15 cellular contexts compared by ENCODE assay signal in genomic region chr2:204049635-204050034, GRCh38.
DNase-seq lines count a peak whose midpoint lies in the region; ATAC-seq, FAIRE-seq and TF ChIP-seq lines count a peak whose summit lies in the region.
"Had no signal": no experiment of that assay in that cellular context is flagged by ENCODE, and none has a peak within 500 bp of the region (broad histone marks: within the 10 kb centered on the region; RNA-seq: fewer than 3 reads in every experiment).

No MANE protein-coding gene starts in this region.

- no peak overlapping the region for H3K27ac ChIP-seq in CD8-positive, alpha-beta T cell (ENCODE audit: low read depth, low read length)
- H3K27ac ChIP-seq in PC-3 (ENCODE audit: low read length): no peak overlapping the region
- H3K27ac ChIP-seq: coronary artery, foreskin keratinocyte, Peyer's patch, thoracic aorta had no signal

- no peak overlapping the region for H3K4me3 Mint-ChIP-seq in CD8-positive, alpha-beta T cell

- H3F3A ChIP-seq in PC-3 (ENCODE audit: low read length, unreplicated experiment): no peaks in the 10 kb centered on the region

- ATAC-seq in GM19438 (IDR thresholded peaks at IDR 0.05; ENCODE audit: low read depth, unreplicated experiment) (peak; percentile 80), HG02870 (IDR thresholded peaks at IDR 0.05; ENCODE audit: unreplicated experiment) (peak; percentile 65), HG03558 (IDR thresholded peaks at IDR 0.05; ENCODE audit: extremely low read depth, unreplicated experiment) (peak; percentile 72), PC-3 (no peak)
- ATAC-seq in CD8-positive, alpha-beta T cell: no peak
- ATAC-seq: foreskin keratinocyte had no signal

- H3K4me1 Mint-ChIP-seq in CD8-positive, alpha-beta T cell (ENCODE audit: low read depth): peaks cover 18% of the 10 kb centered on the region

- FAIRE-seq in GM18507 (lab: Jason Lieb, UNC): peak; percentile 48

- DNase-seq in GM18507 (ENCODE audit: extremely low spot score, insufficient read length, low read depth): no peak
- no peak for DNase-seq in CD8-positive, alpha-beta T cell
- no peak for DNase-seq in globus pallidus (ENCODE audit: low spot score)
- no peak for DNase-seq in NCI-H2227 (lab: John Stamatoyannopoulos, UW; ENCODE audit: unreplicated experiment)
- DNase-seq in PC-3: no peak
- DNase-seq: activated naive CD4-positive, alpha-beta T cell treated with anti-CD3 and anti-CD28 coated beads, Interleukin-2, amount 50 U/mL, for 16 hours; foreskin keratinocyte; NCI-H2029; Peyer's patch; stimulated activated CD4-positive, alpha-beta T cell treated with anti-CD3 and anti-CD28 coated beads, Interleukin-4, amount 100 ng/mL, for 24 hours had no signal

- H3K27ac Mint-ChIP-seq in CD8-positive, alpha-beta T cell: no peak overlapping the region

- no TSS peak for BruUV-seq in PC-3 (replicated peaks; lab: Mats Ljungman, UMichigan)

- H3K9me3 Mint-ChIP-seq in CD8-positive, alpha-beta T cell: no peaks in the 10 kb centered on the region

- no peaks in the 10 kb centered on the region for H3K4me1 ChIP-seq in CD8-positive, alpha-beta T cell (ENCODE audit: insufficient read depth, low read length)
- no peaks in the 10 kb centered on the region for H3K4me1 ChIP-seq in PC-3 (ENCODE audit: insufficient read depth, low read length)
- H3K4me1 ChIP-seq: foreskin keratinocyte, Peyer's patch had no signal

- H3K79me2 ChIP-seq in PC-3 (ENCODE audit: low read length): no peaks in the 10 kb centered on the region

- no peak overlapping the region for H3K4me2 ChIP-seq in PC-3 (ENCODE audit: low read length)

- H2AFZ ChIP-seq in PC-3 (ENCODE audit: low read length): no peak overlapping the region

- no peaks in the 10 kb centered on the region for H3K27me3 ChIP-seq in CD8-positive, alpha-beta T cell (ENCODE audit: insufficient read depth, low read length)
- H3K27me3 ChIP-seq in PC-3 (ENCODE audit: low read length): peaks cover 62% of the 10 kb centered on the region
- H3K27me3 ChIP-seq: Peyer's patch had no signal

- no peaks in the 10 kb centered on the region for H3K9me3 ChIP-seq in CD8-positive, alpha-beta T cell (ENCODE audit: low read length)
- no peaks in the 10 kb centered on the region for H3K9me3 ChIP-seq in PC-3 (ENCODE audit: low read length)
- H3K9me3 ChIP-seq: Peyer's patch, thoracic aorta had no signal

- TF ChIP-seq CTCF in CD8-positive, alpha-beta T cell (IDR thresholded peaks at IDR 0.05): no peak
- TF ChIP-seq CTCF in PC-3 (conservative IDR thresholded peaks at IDR 0.05; ENCODE audit: low read depth, low read length): no peak

- no peaks in the 10 kb centered on the region for H3K36me3 Mint-ChIP-seq in CD8-positive, alpha-beta T cell

- POLR2A ChIA-PET in CD8-positive, alpha-beta T cell (lab: Charles Lee): no interaction called here
- POLR2A ChIA-PET in PC-3 (lab: Charles Lee; ENCODE audit: unreplicated experiment): no interaction called here

- no peaks in the 10 kb centered on the region for H4K20me1 ChIP-seq in PC-3 (ENCODE audit: low read length)

- no peaks in the 10 kb centered on the region for H3K9me2 ChIP-seq in PC-3 (replicated peaks; ENCODE audit: low read length)

- H3K4me3 ChIP-seq in CD8-positive, alpha-beta T cell (ENCODE audit: low read depth, low read length): no peak overlapping the region
- no peak overlapping the region for H3K4me3 ChIP-seq in PC-3 (ENCODE audit: low read length)
- H3K4me3 ChIP-seq: coronary artery, Peyer's patch, thoracic aorta had no signal

- CTCF ChIA-PET in CD8-positive, alpha-beta T cell (lab: Charles Lee): interaction anchor here (4.2 kb wide), 1 partner anchor 121 kb away, joined by 28 read pairs; no protein-coding TSS in a partner anchor
- CTCF ChIA-PET in PC-3 (lab: Charles Lee): no interaction called here

- no peaks in the 10 kb centered on the region for H3K36me3 ChIP-seq in CD8-positive, alpha-beta T cell (ENCODE audit: insufficient read depth, low read length)
- no peaks in the 10 kb centered on the region for H3K36me3 ChIP-seq in PC-3 (ENCODE audit: low read depth, low read length)
- H3K36me3 ChIP-seq: Peyer's patch, thoracic aorta had no signal

- no peak overlapping the region for H3K9ac ChIP-seq in PC-3 (ENCODE audit: low read length)

- no peaks in the 10 kb centered on the region for H3K27me3 Mint-ChIP-seq in CD8-positive, alpha-beta T cell (ENCODE audit: low read depth)

- intact Hi-C loops in CD8-positive, alpha-beta T cell (cut with DNase I, micrococcal nuclease): loop anchor here in 1 of 2 experiments (2.0 kb wide), 1 partner anchor 121 kb away; no protein-coding TSS in a partner anchor
- intact Hi-C loops in PC-3 (cut with micrococcal nuclease): no loop called here

Comparison
In these comparisons a context has a peak if more than half of its experiments do, and no peak if none do; other contexts are left out.
1. ATAC-seq: peak in GM19438 (single experiment), HG02870 (single experiment) and HG03558 (single experiment); none in CD8-positive, alpha-beta T cell (single experiment) and PC-3 (single experiment).